12 cellular contexts compared by ENCODE assay signal in genomic region chr1:91795601-91796389, GRCh38.
DNase-seq lines count a peak whose midpoint lies in the region; ATAC-seq, FAIRE-seq and TF ChIP-seq lines count a peak whose summit lies in the region.
"Had no signal": no experiment of that assay in that cellular context is flagged by ENCODE, and none has a peak within 500 bp of the region (broad histone marks: within the 10 kb centered on the region; RNA-seq: fewer than 3 reads in every experiment).

No MANE protein-coding gene starts in this region.

- RAD21 ChIA-PET in GM12878 (lab: Charles Lee; ENCODE audit: unreplicated experiment), result interaction anchor here (1.0 kb wide), 1 partner anchor 284 kb away, joined by 3 read pairs; no protein-coding TSS in a partner anchor

- in situ Hi-C loops in GM12878 (cut with MboI), result no loop called here

- SMC1A ChIA-PET in GM12878 (lab: Charles Lee; ENCODE audit: uncharacterized antibody, unreplicated experiment), result interaction anchor here (0.7 kb wide), 2 partner anchors 8 to 37 kb away, joined by 3 read pairs; no protein-coding TSS in a partner anchor

- POLR2A ChIA-PET in HEK293 (lab: Yijun Ruan, JAX), result no interaction called here
- POLR2A ChIA-PET in GM12878 (lab: Charles Lee), result no interaction called here

- H3K27ac ChIP-seq in HEK293 (ENCODE audit: extremely low read depth, low read depth, low read length) (no peak overlapping the region), GM12878 (ENCODE audit: control insufficient read depth, insufficient read depth) (no peak overlapping the region), stomach smooth muscle (ENCODE audit: low read length) (peak overlapping the region; percentile 66)

- FAIRE-seq in GM12878 (lab: Jason Lieb, UNC), result peak; percentile 49

- peaks cover 4 to 7% of the 10 kb centered on the region in 2 donors for H3K36me3 Mint-ChIP-seq in activated T-cell treated with anti-CD3 and anti-CD28 coated beads, Interleukin-2, amount 50 U/mL, for 72 hours (ENCODE audit: insufficient read depth in 2 of 2)

- peaks cover 35% of the 10 kb centered on the region for H3K4me1 Mint-ChIP-seq in activated T-cell treated with anti-CD3 and anti-CD28 coated beads, Interleukin-2, amount 50 U/mL, for 72 hours (ENCODE audit: low read depth)

- H3K4me3 ChIP-seq in HEK293 (ENCODE audit: low read depth, low read length) (no peak overlapping the region), GM12878 (no peak overlapping the region), stomach smooth muscle (ENCODE audit: low read length in 2 of 2) (peak overlapping the region; percentile 0 to 1)

- CTCF ChIA-PET in HEK293 (lab: Yijun Ruan, JAX), result interaction anchor here (1.2 kb wide), 1 partner anchor 9 kb away, joined by 3 read pairs; no protein-coding TSS in a partner anchor
- CTCF ChIA-PET in GM12878 (lab: Yijun Ruan, JAX), result no interaction called here

- H3K27ac Mint-ChIP-seq in activated T-cell treated with anti-CD3 and anti-CD28 coated beads, Interleukin-2, amount 50 U/mL, for 72 hours, result no peak overlapping the region

- no peaks in the 10 kb centered on the region for H3K79me2 ChIP-seq in GM12878 (ENCODE audit: control insufficient read depth, insufficient read depth, low read length)

- H4K20me1 ChIP-seq in GM12878 (ENCODE audit: control insufficient read depth, insufficient read depth), result no peaks in the 10 kb centered on the region

- no peak overlapping the region for H2AFZ ChIP-seq in GM12878 (ENCODE audit: control insufficient read depth, low read depth, low read length)

- no peak overlapping the region for H3K4me2 ChIP-seq in GM12878 (ENCODE audit: control insufficient read depth, insufficient read depth)

- no peak for TF ChIP-seq CTCF in HEK293 (tag by site-specific recombination; IDR thresholded peaks at IDR 0.05)
- TF ChIP-seq CTCF in GM12878 (IDR thresholded peaks at IDR 0.05 in 2 of 3, conservative IDR thresholded peaks at IDR 0.05 in 1 of 3; ENCODE audit: control insufficient read depth in 2 of 3, extremely low read depth in 1 of 3, insufficient read depth in 1 of 3, low read depth in 3 of 3, low read length in 3 of 3), result no peak

- no peak for TF ChIP-seq POLR2A in GM12878 (IDR thresholded peaks at IDR 0.05; ENCODE audit: low read depth, low read length)

- BruUV-seq in GM12878 (replicated peaks; lab: Mats Ljungman, UMichigan), result no TSS peak

- peaks cover 21% of the 10 kb centered on the region for H3K4me1 ChIP-seq in HEK293 (ENCODE audit: control insufficient read depth, insufficient read depth, low read length)
- no peaks in the 10 kb centered on the region; the same call in 1 of the 2 replicates for H3K4me1 ChIP-seq in GM12878 (ENCODE audit: control insufficient read depth, insufficient read depth, low read length)
- peaks cover 53% of the 10 kb centered on the region for H3K4me1 ChIP-seq in stomach smooth muscle (ENCODE audit: control insufficient read depth, insufficient read depth, low read length)

- ATAC-seq in GM12878, result no peak
- ATAC-seq in activated T-cell treated with anti-CD3 and anti-CD28 coated beads, Interleukin-2, amount 50 U/mL, for 72 hours (replicated peaks in 1 of 2), result no peak

- no peak for TF ChIP-seq RAD21 in GM12878 (IDR thresholded peaks at IDR 0.05; ENCODE audit: insufficient read depth, low read depth, low read length)

- H3K9me3 ChIP-seq in HEK293 (ENCODE audit: control insufficient read depth, insufficient read depth, low read depth, low read length), result no peaks in the 10 kb centered on the region
- H3K9me3 ChIP-seq in GM12878 (replicated peaks; ENCODE audit: control insufficient read depth, insufficient read depth, low read length), result no peaks in the 10 kb centered on the region
- H3K9me3 ChIP-seq in stomach smooth muscle (ENCODE audit: control insufficient read depth in 2 of 2, low read length in 2 of 2), result no peaks in the 10 kb centered on the region

- no peaks in the 10 kb centered on the region for H3K27me3 ChIP-seq in GM12878 (replicated peaks in 1 of 2; ENCODE audit: control insufficient read depth in 2 of 2, insufficient read depth in 2 of 2, low read length in 1 of 2)
- H3K27me3 ChIP-seq in stomach smooth muscle (ENCODE audit: control insufficient read depth in 1 of 2, insufficient read depth in 2 of 2, low read length in 2 of 2), result no peaks in the 10 kb centered on the region

- no peak overlapping the region for H3K4me3 Mint-ChIP-seq in activated T-cell treated with anti-CD3 and anti-CD28 coated beads, Interleukin-2, amount 50 U/mL, for 72 hours

- WGBS in GM12878 (ENCODE audit: insufficient coverage, insufficient replicate concordance, low lambda C conversion rate, missing lambda C conversion rate), result 60% methylated on average over 7 of the region's 7 CpGs

- intact Hi-C loops in GM12878 (cut with micrococcal nuclease; ENCODE audit: unreplicated experiment) (no loop called here), posterior cingulate gyrus (cut with DNase I) (no loop called here)

- no peak for TF ChIP-seq EP300 in GM12878 (IDR thresholded peaks at IDR 0.05; ENCODE audit: borderline replicate concordance in 1 of 2, control insufficient read depth in 1 of 2, low read depth in 2 of 2, low read length in 2 of 2)

- DNase-seq in GM12878 (ENCODE audit: low read depth, low spot score) (no peak), kidney tubule cell (ENCODE audit: low spot score) (peak; percentile 37), DMS53 (lab: John Stamatoyannopoulos, UW) (no peak), posterior cingulate gyrus (no peak)
- DNase-seq in activated T-cell treated with anti-CD3 and anti-CD28 coated beads, Interleukin-2, amount 50 U/mL, for 72 hours, result no peak
- no peak for DNase-seq in stimulated activated CD8-positive, alpha-beta memory T cell treated with anti-CD3 and anti-CD28 coated beads, Interleukin-4, amount 100 ng/mL, for 48 hours
- DNase-seq: activated CD8-positive, alpha-beta memory T cell treated with anti-CD3 and anti-CD28 coated beads, Interleukin-2, amount 50 U/mL, for 4 hours; NCI-H1092; stimulated activated CD4-positive, alpha-beta T cell treated with anti-CD3 and anti-CD28 coated beads, Interleukin-4, amount 100 ng/mL, for 24 hours; T-helper 9 cell had no signal

- H3K36me3 ChIP-seq in HEK293 (ENCODE audit: control insufficient read depth in 2 of 2, insufficient read depth in 1 of 2, low read length in 2 of 2) (no peaks in the 10 kb centered on the region), GM12878 (ENCODE audit: control insufficient read depth in 2 of 2, insufficient read depth in 2 of 2, low read length in 1 of 2) (no peaks in the 10 kb centered on the region; a peak in 1 of 4 replicates), stomach smooth muscle (ENCODE audit: control insufficient read depth in 2 of 2, insufficient read depth in 2 of 2, low read length in 2 of 2) (no peaks in the 10 kb centered on the region)

- no peak overlapping the region for H3K9ac ChIP-seq in GM12878 (ENCODE audit: control insufficient read depth, insufficient read depth, low read length)
- peak overlapping the region in 1 of 2 donors; percentile 1 for H3K9ac ChIP-seq in stomach smooth muscle (ENCODE audit: low read length in 2 of 2)

- no peaks in the 10 kb centered on the region for H3K27me3 Mint-ChIP-seq in activated T-cell treated with anti-CD3 and anti-CD28 coated beads, Interleukin-2, amount 50 U/mL, for 72 hours (ENCODE audit: low read depth)

- H3K9me3 Mint-ChIP-seq in activated T-cell treated with anti-CD3 and anti-CD28 coated beads, Interleukin-2, amount 50 U/mL, for 72 hours, result no peaks in the 10 kb centered on the region

TF ChIP-seq in GM12878, 131 proteins besides CTCF, POLR2A, EP300 and RAD21:
- TF ChIP-seq MAX (IDR thresholded peaks at IDR 0.05; ENCODE audit: low read depth, low read length) (no peak), ZBTB4 (CRISPR knock-in tag; IDR thresholded peaks at IDR 0.05) (no peak), TAF1 (IDR thresholded peaks at IDR 0.05; ENCODE audit: borderline replicate concordance, low read depth, low read length) (no peak)

Comparison
In these comparisons a context has a peak if more than half of its experiments do, and no peak if none do; other contexts are left out.
1. H3K4me3 ChIP-seq: peak in stomach smooth muscle (2 of 2); none in HEK293 (single experiment) and GM12878 (single experiment).